21 cellular contexts compared by ENCODE assay signal in genomic region chr5:115337882-115338281, GRCh38.
"Had no signal": no experiment of that assay in that cellular context is flagged by ENCODE, and none has a peak within 500 bp of the region (broad histone marks: within the 10 kb centered on the region; RNA-seq: fewer than 3 reads in every experiment).

No MANE protein-coding gene starts in this region.

- H3K9me3 ChIP-seq: SK-N-SH had no signal

- DNase-seq: IMR-90, Kasumi-1, MM.1S, NCI-H1092, NCI-H1105 treated with DMSO at 0.1 percent for 48 hours, NCI-H1417 treated with DMSO at 0.1 percent for 48 hours, NCI-H146, NCI-H1694 treated with DMSO at 0.1 percent for 48 hours, NCI-H1930, NCI-H2081, NCI-H2107, NCI-H2227 treated with DMSO at 0.1 percent for 48 hours, NCI-H524, NCI-H774, PC-3, SHP77, SK-N-SH had no signal

- ATAC-seq: Panc1, PC-3 had no signal

- H3K27ac ChIP-seq: HL-60, KMS-11, RWPE1 had no signal
